In the genomic region with DNA sequence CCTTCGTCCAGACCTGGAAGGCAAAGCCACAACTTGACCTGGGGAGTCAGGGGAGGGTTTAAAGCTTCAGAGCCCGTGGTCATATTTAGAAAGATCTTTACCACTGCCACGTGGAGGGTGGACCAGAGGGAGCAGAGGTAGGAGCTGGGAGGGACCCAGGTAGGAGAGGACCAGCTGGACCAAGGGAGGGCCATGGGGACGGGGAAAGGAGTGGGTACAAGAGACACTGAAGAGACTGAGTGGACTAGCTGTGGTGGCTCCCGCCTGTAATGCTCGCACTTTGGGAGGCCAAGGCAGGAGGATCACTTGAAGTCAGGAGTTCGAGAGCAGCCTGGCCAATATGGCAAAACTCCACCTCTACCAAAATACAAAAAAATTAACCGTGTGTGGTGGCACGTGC, we compare ENCODE assay signal across 1 cellular context. TPM values are rescaled to one million over a fixed set of nuclear protein-coding genes. Genes with fewer than 3 reads are reported as not detected.
"Had no signal": no experiment of that assay in that cellular context is flagged by ENCODE, and none has a peak within 500 bp of the region (broad histone marks: within the 10 kb centered on the region; RNA-seq: fewer than 3 reads in every experiment).

No MANE protein-coding gene starts in this region.

RNA-seq across cellular contexts. Expression of a gene that starts 49.7 kb away (rescaled TPM):
- total RNA-seq: GM23248 had no signal
- polyA plus RNA-seq: GM23248 had no signal
